Comparison of ENCODE assay signal across 8 cellular contexts in genomic region chr1:17236779-17237601, GRCh38. TPM values are rescaled to one million over a fixed set of nuclear protein-coding genes. Genes with fewer than 3 reads are reported as not detected.
DNase-seq lines count a peak whose midpoint lies in the region; ATAC-seq and TF ChIP-seq lines count a peak whose summit lies in the region.

No MANE protein-coding gene starts in this region.

- H3K36me3 ChIP-seq in OCI-LY7 (ENCODE audit: insufficient read depth, low read length) (no peaks in the 10 kb centered on the region), esophagus muscularis mucosa (no peaks in the 10 kb centered on the region)

- no peaks in the 10 kb centered on the region for H3K36me3 Mint-ChIP-seq in naive thymus-derived CD8-positive, alpha-beta T cell
- H3K36me3 Mint-ChIP-seq in stimulated activated memory B cell treated with anti-CD40 and anti-IgM and Interleukin-4, amounts not matched to agents 10 μg/mL and 1 μg/mL and 100 μg/mL, for 72 hours: no peaks in the 10 kb centered on the region

- H3K4me3 ChIP-seq in OCI-LY7 (ENCODE audit: low read depth, low read length, poor library complexity, severe bottlenecking) (no peak overlapping the region), esophagus muscularis mucosa (no peak overlapping the region)

- no peak overlapping the region for H3K4me2 ChIP-seq in OCI-LY7 (ENCODE audit: low read length)

- H3K27ac ChIP-seq in OCI-LY7 (ENCODE audit: low read depth, low read length, poor library complexity, severe bottlenecking) (no peak overlapping the region), esophagus muscularis mucosa (replicated peaks in 1 of 4) (no peak overlapping the region)

- H4K20me1 ChIP-seq in OCI-LY7 (ENCODE audit: insufficient read depth, low read length): no peaks in the 10 kb centered on the region

- H3K9me3 Mint-ChIP-seq in naive thymus-derived CD8-positive, alpha-beta T cell: no peaks in the 10 kb centered on the region
- H3K9me3 Mint-ChIP-seq in stimulated activated memory B cell treated with anti-CD40 and anti-IgM and Interleukin-4, amounts not matched to agents 10 μg/mL and 1 μg/mL and 100 μg/mL, for 72 hours: no peaks in the 10 kb centered on the region

- peak overlapping the region in 1 of 10 donors; percentile 93 for H3K27ac Mint-ChIP-seq in naive thymus-derived CD8-positive, alpha-beta T cell
- peak overlapping the region; percentile 57 for H3K27ac Mint-ChIP-seq in stimulated activated memory B cell treated with anti-CD40 and anti-IgM and Interleukin-4, amounts not matched to agents 10 μg/mL and 1 μg/mL and 100 μg/mL, for 72 hours

- H3K4me1 ChIP-seq in OCI-LY7 (ENCODE audit: insufficient read depth, low read length, poor library complexity, severe bottlenecking) (no peaks in the 10 kb centered on the region), esophagus muscularis mucosa (peaks cover 0 to 6% (median 2%) of the 10 kb centered on the region in 4 donors)

- POLR2A ChIA-PET in OCI-LY7 (lab: Charles Lee): interaction anchor here (1.0 kb wide), 1 partner anchor 100 kb away, joined by 3 read pairs; no protein-coding TSS in a partner anchor
- POLR2A ChIA-PET in naive thymus-derived CD8-positive, alpha-beta T cell (lab: Charles Lee): no interaction called here

- no peak for TF ChIP-seq EP300 in esophagus muscularis mucosa (IDR thresholded peaks at IDR 0.05)

- WGBS in esophagus muscularis mucosa: 25% methylated on average over 10 of the region's 18 CpGs

- intact Hi-C loops in OCI-LY7 (cut with micrococcal nuclease; ENCODE audit: unreplicated experiment): loop anchor here (1.0 to 5.0 kb wide), 3 partner anchors 95 to 178 kb away; no protein-coding TSS in a partner anchor
- intact Hi-C loops in esophagus muscularis mucosa (cut with DNase I): loop anchor here (1.0 kb wide), 1 partner anchor 112 kb away; no protein-coding TSS in a partner anchor

- no peaks in the 10 kb centered on the region for H3K9me2 ChIP-seq in OCI-LY7 (ENCODE audit: insufficient read depth, low read length)

- BruUV-seq in OCI-LY7 (replicated peaks; lab: Mats Ljungman, UMichigan): no TSS peak

- CTCF ChIA-PET in OCI-LY7 (lab: Charles Lee; ENCODE audit: unreplicated experiment): interaction anchor here (0.6 kb wide), 1 partner anchor 101 kb away, joined by 3 read pairs; no protein-coding TSS in a partner anchor

- H3K27me3 Mint-ChIP-seq in naive thymus-derived CD8-positive, alpha-beta T cell: peaks cover 3 to 55% (median 14%) of the 10 kb centered on the region in 5 donors
- peaks cover 25% of the 10 kb centered on the region for H3K27me3 Mint-ChIP-seq in stimulated activated memory B cell treated with anti-CD40 and anti-IgM and Interleukin-4, amounts not matched to agents 10 μg/mL and 1 μg/mL and 100 μg/mL, for 72 hours

- in situ Hi-C loops in Caki2 (cut with HindIII; ENCODE audit: low pct_unique_long_range_greater_than_20kb, low sequenced_read_pairs): no loop called here

- H2AFZ ChIP-seq in OCI-LY7 (ENCODE audit: low read length): no peak overlapping the region

- TF ChIP-seq POLR2A in esophagus muscularis mucosa (IDR thresholded peaks at IDR 0.05; ENCODE audit: low read depth): no peak

- TF ChIP-seq CTCF in OCI-LY7 (conservative IDR thresholded peaks at IDR 0.05; ENCODE audit: low read length) (peak; percentile 88), esophagus muscularis mucosa (IDR thresholded peaks at IDR 0.05) (peak; percentile 78 to 94 (median 83))

- H3K9me3 ChIP-seq in OCI-LY7 (ENCODE audit: low read length) (no peaks in the 10 kb centered on the region), esophagus muscularis mucosa (no peaks in the 10 kb centered on the region)

- peaks cover 0 to 37% (median 0%) of the 10 kb centered on the region in 4 donors for H3K27me3 ChIP-seq in esophagus muscularis mucosa

- no peaks in the 10 kb centered on the region for H3K79me2 ChIP-seq in OCI-LY7 (ENCODE audit: insufficient read depth, low read depth, low read length)

- H3K4me3 Mint-ChIP-seq in naive thymus-derived CD8-positive, alpha-beta T cell: no peak overlapping the region
- H3K4me3 Mint-ChIP-seq in stimulated activated memory B cell treated with anti-CD40 and anti-IgM and Interleukin-4, amounts not matched to agents 10 μg/mL and 1 μg/mL and 100 μg/mL, for 72 hours: no peak overlapping the region

- DNase-seq in Caki2 (ENCODE audit: low read depth): peak; percentile 89
- DNase-seq in HUDEP-2 (lab: John Stamatoyannopoulos, UW; ENCODE audit: unreplicated experiment in 76 of 76): peak in 67 of 76 experiments; percentile 6 to 83 (median 56)
- DNase-seq in OCI-LY7 (ENCODE audit: low spot score): peak; percentile 83
- DNase-seq in activated T-cell treated with anti-CD3 and anti-CD28 coated beads for 4 hours: peak; percentile 88
- peak; percentile 95 for DNase-seq in esophagus muscularis mucosa (ENCODE audit: extremely low spot score)
- DNase-seq in naive thymus-derived CD8-positive, alpha-beta T cell: peak; percentile 67 to 94 (median 82)

- ATAC-seq in naive thymus-derived CD8-positive, alpha-beta T cell: peak; percentile 74 to 98
- peak; percentile 82 for ATAC-seq in stimulated activated memory B cell treated with anti-CD40 and anti-IgM and Interleukin-4, amounts not matched to agents 10 μg/mL and 1 μg/mL and 100 μg/mL, for 72 hours
- no peak for ATAC-seq in HG02571 (IDR thresholded peaks at IDR 0.05; ENCODE audit: unreplicated experiment)

- peaks cover 0 to 7% (median 4%) of the 10 kb centered on the region in 4 donors for H3K4me1 Mint-ChIP-seq in naive thymus-derived CD8-positive, alpha-beta T cell
- peaks cover 31% of the 10 kb centered on the region for H3K4me1 Mint-ChIP-seq in stimulated activated memory B cell treated with anti-CD40 and anti-IgM and Interleukin-4, amounts not matched to agents 10 μg/mL and 1 μg/mL and 100 μg/mL, for 72 hours

RNA-seq across cellular contexts. Expression of gene PADI3, which starts 11.9 kb away (rescaled TPM):
- 82.9 and 83.2 TPM in 2 replicates for total RNA-seq in Caki2 (2014; rRNA removed; shearing (Covaris generic); ENCODE audit: low replicate concordance)
- total RNA-seq in OCI-LY7 (2014; rRNA removed; shearing (Covaris generic)): not detected in 2 replicates
- total RNA-seq in OCI-LY7 (2022): not detected in 2 replicates
- not detected for total RNA-seq in esophagus muscularis mucosa
- not detected for total RNA-seq in naive thymus-derived CD8-positive, alpha-beta T cell
- polyA plus RNA-seq in naive thymus-derived CD8-positive, alpha-beta T cell: not detected

RNA-seq across cellular contexts. Expression of gene PADI1, which starts 32.1 kb away (rescaled TPM):
- 4.4 and 7.2 TPM in 2 replicates for total RNA-seq in Caki2 (2014; rRNA removed; shearing (Covaris generic); ENCODE audit: low replicate concordance)
- total RNA-seq in OCI-LY7 (2014; rRNA removed; shearing (Covaris generic)): not detected in 2 replicates
- not detected in 2 replicates for total RNA-seq in OCI-LY7 (2022)
- total RNA-seq in esophagus muscularis mucosa: 1 to 10 TPM in 1 of 4 donors, not detected in 3; 2.1 TPM
- not detected for total RNA-seq in naive thymus-derived CD8-positive, alpha-beta T cell
- polyA plus RNA-seq in naive thymus-derived CD8-positive, alpha-beta T cell: not detected

Comparison
In these comparisons a context has a peak if more than half of its experiments do, and no peak if none do; other contexts are left out.
1. RNA of gene PADI3, which starts 11.9 kb away (total RNA-seq): 82.9 to 83.2 TPM in Caki2; not detected in OCI-LY7, not detected in esophagus muscularis mucosa and not detected in naive thymus-derived CD8-positive, alpha-beta T cell; every median in the first group is over 10 times any median in the second.
2. Peak in every context shown above with its lines, with median percentiles within 50 percentile points of each other: DNase-seq.